Comparison of ENCODE assay signal across 9 cellular contexts in the genomic region with DNA sequence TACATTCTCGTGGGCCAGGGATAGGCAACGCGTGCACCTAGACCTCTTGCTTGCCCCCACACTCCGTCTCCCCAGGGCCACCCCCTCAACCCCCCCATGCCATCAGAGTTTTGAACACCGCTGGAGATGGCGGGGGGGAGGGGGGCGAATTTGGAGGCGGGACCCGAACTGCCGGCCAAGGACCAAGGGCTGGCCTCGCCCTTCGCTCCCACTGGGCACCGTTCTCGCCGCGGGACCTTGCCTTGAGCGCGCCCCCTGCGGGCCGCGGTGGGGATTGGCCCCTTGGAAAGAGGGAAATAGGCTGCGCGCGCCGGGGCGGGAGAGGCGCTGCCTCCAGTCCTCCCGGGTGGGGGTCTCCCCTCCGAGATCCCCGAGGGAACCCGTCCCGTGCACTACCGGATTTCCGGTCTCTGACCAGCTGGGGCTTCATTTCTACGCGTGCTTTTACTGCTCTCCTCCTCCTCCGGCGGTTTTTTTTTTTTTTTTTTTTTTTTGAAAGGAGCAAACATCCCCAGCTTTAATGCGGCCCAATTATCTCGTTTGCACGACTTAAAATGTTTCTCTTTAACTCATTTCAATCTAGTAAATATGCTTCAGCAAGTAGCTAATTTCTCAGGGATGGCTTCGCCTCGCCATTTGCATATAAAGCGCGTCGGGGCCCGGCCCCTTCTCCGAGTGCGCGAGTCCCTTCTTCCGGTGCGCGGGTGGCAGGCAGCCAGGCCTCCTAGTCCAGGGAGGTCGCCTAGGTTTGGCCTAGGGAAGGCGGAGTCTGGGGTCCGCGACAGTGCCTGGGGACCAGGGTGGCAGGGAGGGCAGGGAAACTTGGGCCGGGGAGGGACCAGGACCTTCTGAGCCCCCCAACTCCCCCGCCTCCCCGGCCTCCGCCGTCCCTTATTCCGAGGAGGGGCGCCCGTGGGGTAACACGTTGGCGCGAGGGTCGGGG. TPM values are rescaled to one million over a fixed set of nuclear protein-coding genes. Genes with fewer than 3 reads are reported as not detected.
DNase-seq lines count a peak whose midpoint lies in the region; ATAC-seq and TF ChIP-seq lines count a peak whose summit lies in the region.
"Had no signal": no experiment of that assay in that cellular context is flagged by ENCODE, and none has a peak within 500 bp of the region (broad histone marks: within the 10 kb centered on the region; RNA-seq: fewer than 3 reads in every experiment).

No MANE protein-coding gene starts in this region.

- no CpG with 5 or more reads among the region's 69 CpGs for WGBS in H9 (ENCODE audit: extremely low coverage, insufficient read length, low lambda C conversion rate)

- ATAC-seq in GM21526 (IDR thresholded peaks at IDR 0.05; ENCODE audit: low FRiP score, unreplicated experiment), result no peak
- ATAC-seq: naive thymus-derived CD4-positive, alpha-beta T cell had no signal

- no peaks in the 10 kb centered on the region for H3K36me3 ChIP-seq in BLaER1 treated with 17β-estradiol and CSF1 and Interleukin-3, amounts not matched to agents 10 nM and 100 nM
- no peaks in the 10 kb centered on the region for H3K36me3 ChIP-seq in Peyer's patch
- H3K36me3 ChIP-seq in colonic mucosa, result no peaks in the 10 kb centered on the region

- peaks cover 29 to 44% of the 10 kb centered on the region in 2 experiments for H3K4me1 Mint-ChIP-seq in H9

- H2AK5ac ChIP-seq in H9 (ENCODE audit: insufficient read length, low read length), result no peak overlapping the region

- intact Hi-C loops in colonic mucosa (cut with DNase I), result loop anchor here (5.0 kb wide), 1 partner anchor 411 kb away; no protein-coding TSS in a partner anchor

- peaks cover 0 to 49% (median 14%) of the 10 kb centered on the region in 11 experiments; a peak in 15 of 22 replicates for H4K20me1 ChIP-seq in BLaER1 treated with 17β-estradiol and CSF1 and Interleukin-3, amounts not matched to agents 10 nM and 100 nM
- H4K20me1 ChIP-seq in H9 (ENCODE audit: control insufficient read depth, insufficient read depth, insufficient read length), result no peaks in the 10 kb centered on the region

- H3T11ph ChIP-seq in H9 (ENCODE audit: low read length), result no peak overlapping the region

- no peak overlapping the region for H3K14ac ChIP-seq in H9 (ENCODE audit: insufficient read depth, low read length)

- H3K36me3 Mint-ChIP-seq in H9 (ENCODE audit: insufficient read depth in 1 of 3, low read depth in 3 of 3), result peaks cover 0 to 2% (median 0%) of the 10 kb centered on the region in 3 experiments; a peak in 1 of 7 replicates

- H3K4me3 ChIP-seq in BLaER1 treated with 17β-estradiol and CSF1 and Interleukin-3, amounts not matched to agents 10 nM and 100 nM, result peak overlapping the region in 6 of 10 experiments; percentile 12 to 40 (median 34); a peak in 7 of 20 replicates
- H3K4me3 ChIP-seq in Peyer's patch (peak overlapping the region in 2 of 4 donors; percentile 30 to 38), colonic mucosa (peak overlapping the region; percentile 16)

- no peak overlapping the region for H3K56ac ChIP-seq in H9 (ENCODE audit: insufficient read length, low read depth, low read length)

- no peak overlapping the region for H3K27ac Mint-ChIP-seq in H9

- TF ChIP-seq POLR2A in Peyer's patch (IDR thresholded peaks at IDR 0.05), result no peak

- H3K23me2 ChIP-seq in H9 (ENCODE audit: insufficient read length, low read depth, low read length, poor library complexity, severe bottlenecking), result peaks cover 20% of the 10 kb centered on the region

- H3K9me3 ChIP-seq in BLaER1 treated with 17β-estradiol and CSF1 and Interleukin-3, amounts not matched to agents 10 nM and 100 nM (replicated peaks in 1 of 11), result peaks cover 0 to 18% (median 8%) of the 10 kb centered on the region in 11 experiments; a peak in 10 of 22 replicates
- H3K9me3 ChIP-seq in H9 (ENCODE audit: control insufficient read depth, low read depth, low read length), result no peaks in the 10 kb centered on the region
- no peaks in the 10 kb centered on the region for H3K9me3 ChIP-seq in Peyer's patch
- H3K9me3 ChIP-seq in colonic mucosa, result no peaks in the 10 kb centered on the region

- peaks cover 96% of the 10 kb centered on the region for H3K27me3 Mint-ChIP-seq in H9 (ENCODE audit: low read depth)

- no peak overlapping the region for H2BK12ac ChIP-seq in H9 (ENCODE audit: insufficient read length, low read depth, low read length)

- peak; percentile 74 for TF ChIP-seq CTCF in H9 (conservative IDR thresholded peaks at IDR 0.05)
- peak in 5 of 6 experiments; percentile 4 to 66 (median 60) for TF ChIP-seq CTCF in Peyer's patch (IDR thresholded peaks at IDR 0.05)
- peak; percentile 75 for TF ChIP-seq CTCF in colonic mucosa (IDR thresholded peaks at IDR 0.05)

- H3K79me1 ChIP-seq in H9 (ENCODE audit: insufficient read depth, low read depth, low read length, poor library complexity, severe bottlenecking), result no peaks in the 10 kb centered on the region

- H3K9me3 Mint-ChIP-seq in H9, result peaks cover 3 to 15% of the 10 kb centered on the region in 2 experiments; a peak in 2 of 5 replicates

- H3K4me3 Mint-ChIP-seq in H9, result peak overlapping the region; percentile 61 to 77

- no peaks in the 10 kb centered on the region for H3K79me2 ChIP-seq in H9 (ENCODE audit: insufficient read depth, low read length)

- no peak overlapping the region for H4K5ac ChIP-seq in H9 (ENCODE audit: insufficient read length, low read depth, low read length)

- no peak overlapping the region for H4K91ac ChIP-seq in H9 (ENCODE audit: insufficient read length, low read depth, low read length)

- H2BK20ac ChIP-seq in H9 (ENCODE audit: low read depth, low read length, poor library complexity, severe bottlenecking), result no peak overlapping the region

- no peak overlapping the region for H3K9ac ChIP-seq in BLaER1 treated with 17β-estradiol and CSF1 and Interleukin-3, amounts not matched to agents 10 nM and 100 nM
- no peak overlapping the region for H3K9ac ChIP-seq in H9 (ENCODE audit: extremely low read depth, insufficient read length, low read length)
- no peak overlapping the region for H3K9ac ChIP-seq in colonic mucosa (ENCODE audit: low read depth in 2 of 2, low read length in 2 of 2)

- peak; percentile 85 for DNase-seq in H9
- peak in 2 of 3 donors; percentile 70 to 79 for DNase-seq in Peyer's patch
- DNase-seq in colonic mucosa, result peak; percentile 79
- DNase-seq in left kidney (ENCODE audit: low read depth, low spot score), result peak; percentile 91
- DNase-seq in stimulated activated CD8-positive, alpha-beta memory T cell treated with anti-CD3 and anti-CD28 coated beads, Interleukin-7, amount 100 ng/mL, for 48 hours (ENCODE audit: extremely low read depth in 1 of 2, low read depth in 1 of 2), result peak; percentile 27 to 29
- no peak for DNase-seq in NCI-H2171 (lab: John Stamatoyannopoulos, UW)

- H2AFZ ChIP-seq in H9 (ENCODE audit: low read length), result no peak overlapping the region

- no peak overlapping the region for H2BK5ac ChIP-seq in H9 (ENCODE audit: insufficient read length, low read length)

- no peak overlapping the region for H2BK15ac ChIP-seq in H9 (ENCODE audit: low read depth, low read length)

- no peak overlapping the region for H3K23ac ChIP-seq in H9 (ENCODE audit: insufficient read length, low read depth, low read length)

- H3K4ac ChIP-seq in H9 (ENCODE audit: low read depth, low read length), result no peak overlapping the region

- H3K27ac ChIP-seq in BLaER1 treated with 17β-estradiol and CSF1 and Interleukin-3, amounts not matched to agents 10 nM and 100 nM, result no peak overlapping the region
- no peak overlapping the region for H3K27ac ChIP-seq in H9 (ENCODE audit: insufficient read length, low read depth, low read length)
- no peak overlapping the region for H3K27ac ChIP-seq in Peyer's patch
- no peak overlapping the region for H3K27ac ChIP-seq in colonic mucosa

- H2BK120ac ChIP-seq in H9 (ENCODE audit: low read depth, low read length, poor library complexity, severe bottlenecking), result no peak overlapping the region

- no peak overlapping the region for H3K18ac ChIP-seq in H9 (ENCODE audit: insufficient read length, low read depth, low read length)

- H4K8ac ChIP-seq in H9 (replicated peaks; ENCODE audit: insufficient read length, low read depth, low read length), result no peak overlapping the region

- H3K27me3 ChIP-seq in BLaER1 treated with 17β-estradiol and CSF1 and Interleukin-3, amounts not matched to agents 10 nM and 100 nM, result peaks cover 76 to 80% (median 77%) of the 10 kb centered on the region in 11 experiments
- H3K27me3 ChIP-seq in H9 (ENCODE audit: insufficient read depth, low read length), result peaks cover 29% of the 10 kb centered on the region
- H3K27me3 ChIP-seq in Peyer's patch, result peaks cover 0 to 44% of the 10 kb centered on the region in 2 donors
- peaks cover 62% of the 10 kb centered on the region for H3K27me3 ChIP-seq in colonic mucosa

- H3K4me1 ChIP-seq in BLaER1 treated with 17β-estradiol and CSF1 and Interleukin-3, amounts not matched to agents 10 nM and 100 nM, result peaks cover 0 to 36% (median 10%) of the 10 kb centered on the region in 10 experiments; a peak in 12 of 20 replicates
- H3K4me1 ChIP-seq in H9 (ENCODE audit: insufficient read depth, low read length) (peaks cover 16% of the 10 kb centered on the region; the same call in 1 of the 2 replicates), Peyer's patch (peaks cover 0 to 23% (median 0%) of the 10 kb centered on the region in 4 donors), colonic mucosa (peaks cover 3% of the 10 kb centered on the region)

- H3K4me2 ChIP-seq in BLaER1 treated with 17β-estradiol and CSF1 and Interleukin-3, amounts not matched to agents 10 nM and 100 nM, result peak overlapping the region; percentile 11 to 62 (median 49); a peak in 20 of 22 replicates
- peak overlapping the region; percentile 69 for H3K4me2 ChIP-seq in H9 (ENCODE audit: insufficient read depth, insufficient read length, low read length)

RNA-seq across cellular contexts. Expression of a gene that starts 10.1 kb away (rescaled TPM):
- total RNA-seq in H9 (2021) (0.31 and 0.46 TPM in 2 replicates), Peyer's patch (not detected), colonic mucosa (not detected)
- total RNA-seq: naive thymus-derived CD4-positive, alpha-beta T cell had no signal
